19 cellular contexts compared by ENCODE assay signal in the genomic region with DNA sequence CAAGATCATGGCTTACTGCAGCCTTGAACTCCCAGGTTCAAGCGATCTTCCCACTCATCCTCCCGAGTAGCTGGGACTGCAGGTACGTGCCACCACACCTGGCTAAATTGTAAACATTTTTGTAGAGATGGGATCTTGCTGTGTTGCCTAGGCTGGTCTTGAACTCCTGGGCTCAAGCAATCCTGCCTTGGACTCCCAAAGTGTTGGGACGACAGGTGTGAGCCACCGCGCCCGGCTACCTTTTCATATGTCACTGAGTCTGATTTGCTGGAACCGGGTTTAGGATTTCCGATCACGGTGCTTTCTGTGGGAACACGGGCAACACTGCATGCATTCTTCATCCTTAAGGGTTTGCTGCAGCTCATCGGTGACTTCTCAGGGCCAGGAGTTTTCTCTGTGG. TPM values are rescaled to one million over a fixed set of nuclear protein-coding genes. Genes with fewer than 3 reads are reported as not detected.
"Had no signal": no experiment of that assay in that cellular context is flagged by ENCODE, and none has a peak within 500 bp of the region (broad histone marks: within the 10 kb centered on the region; RNA-seq: fewer than 3 reads in every experiment).

No MANE protein-coding gene starts in this region.

- H3K4me1 ChIP-seq: left ventricle myocardium inferior, prostate gland, tibial nerve, uterus had no signal

- DNase-seq: activated CD4-positive, alpha-beta T cell treated with anti-CD3 and anti-CD28 coated beads, Interleukin-2, amount 50 U/mL, for 1 hour; activated CD4-positive, CD25-positive, alpha-beta regulatory T cell; effector memory CD8-positive, alpha-beta T cell; hippocampal formation; left ventricle myocardium inferior; natural killer cell; stimulated activated naive CD8-positive, alpha-beta T cell treated with anti-CD3 and anti-CD28 coated beads, Interleukin-15, amount 100 ng/mL, for 72 hours; T-helper 1 cell; T-helper 9 cell had no signal

- ATAC-seq: activated naive CD4-positive, alpha-beta T cell treated with anti-CD3 and anti-CD28 coated beads, Interleukin-2, amount 50 U/mL, for 72 hours; effector memory CD8-positive, alpha-beta T cell; natural killer cell; stimulated activated effector memory CD8-positive, alpha-beta T cell treated with anti-CD3 and anti-CD28 coated beads, Interleukin-12 subunit alpha, Interleukin-12 subunit beta, amount 100 ng/mL, for 72 hours; stimulated activated naive CD8-positive, alpha-beta T cell treated with anti-CD3 and anti-CD28 coated beads, Interleukin-15, amount 100 ng/mL, for 72 hours had no signal

- H3K9me3 ChIP-seq: esophagus muscularis mucosa, left ventricle myocardium inferior, prostate gland, tibial nerve, uterus had no signal

- H3K9me3 Mint-ChIP-seq: activated naive CD4-positive, alpha-beta T cell treated with anti-CD3 and anti-CD28 coated beads, Interleukin-2, amount 50 U/mL, for 72 hours; activated T-helper 1 cell treated with anti-CD3 and anti-CD28 coated beads, Interleukin-12 subunit alpha, Interleukin-12 subunit beta, Interleukin-2, Interleukin-4 antibody, amounts not matched to agents 30 ng/mL and 10 ng/mL and 1 ng/mL, durations not matched to agents 14 hours and 24 hours and 36 hours; mesothelial cell of epicardium; natural killer cell; stimulated activated effector memory CD8-positive, alpha-beta T cell treated with anti-CD3 and anti-CD28 coated beads, Interleukin-12 subunit alpha, Interleukin-12 subunit beta, amount 100 ng/mL, for 72 hours; stimulated activated naive CD8-positive, alpha-beta T cell treated with anti-CD3 and anti-CD28 coated beads, Interleukin-15, amount 100 ng/mL, for 72 hours had no signal

- H3K36me3 ChIP-seq: esophagus muscularis mucosa, left ventricle myocardium inferior, prostate gland, tibial nerve, uterus had no signal

- H3K4me3 Mint-ChIP-seq: activated T-helper 1 cell treated with anti-CD3 and anti-CD28 coated beads, Interleukin-12 subunit alpha, Interleukin-12 subunit beta, Interleukin-2, Interleukin-4 antibody, amounts not matched to agents 30 ng/mL and 10 ng/mL and 1 ng/mL, durations not matched to agents 14 hours and 24 hours and 36 hours; effector memory CD8-positive, alpha-beta T cell; mesothelial cell of epicardium; natural killer cell; stimulated activated effector memory CD8-positive, alpha-beta T cell treated with anti-CD3 and anti-CD28 coated beads, Interleukin-12 subunit alpha, Interleukin-12 subunit beta, amount 100 ng/mL, for 72 hours; stimulated activated naive CD8-positive, alpha-beta T cell treated with anti-CD3 and anti-CD28 coated beads, Interleukin-15, amount 100 ng/mL, for 72 hours had no signal

- H3K27ac ChIP-seq: esophagus muscularis mucosa, left ventricle myocardium inferior, prostate gland, tibial nerve, uterus had no signal

- H3K27ac Mint-ChIP-seq: activated naive CD4-positive, alpha-beta T cell treated with anti-CD3 and anti-CD28 coated beads, Interleukin-2, amount 50 U/mL, for 72 hours; activated T-helper 1 cell treated with anti-CD3 and anti-CD28 coated beads, Interleukin-12 subunit alpha, Interleukin-12 subunit beta, Interleukin-2, Interleukin-4 antibody, amounts not matched to agents 30 ng/mL and 10 ng/mL and 1 ng/mL, durations not matched to agents 14 hours and 24 hours and 36 hours; mesothelial cell of epicardium; stimulated activated effector memory CD8-positive, alpha-beta T cell treated with anti-CD3 and anti-CD28 coated beads, Interleukin-12 subunit alpha, Interleukin-12 subunit beta, amount 100 ng/mL, for 72 hours; stimulated activated naive CD8-positive, alpha-beta T cell treated with anti-CD3 and anti-CD28 coated beads, Interleukin-15, amount 100 ng/mL, for 72 hours had no signal

- H3K4me3 ChIP-seq: esophagus muscularis mucosa, left ventricle myocardium inferior, prostate gland, tibial nerve, uterus had no signal

- H3K27me3 ChIP-seq: uterus had no signal

- H3K4me1 Mint-ChIP-seq: mesothelial cell of epicardium had no signal

- H3K36me3 Mint-ChIP-seq: activated naive CD4-positive, alpha-beta T cell treated with anti-CD3 and anti-CD28 coated beads, Interleukin-2, amount 50 U/mL, for 72 hours; brain; mesothelial cell of epicardium; natural killer cell; stimulated activated effector memory CD8-positive, alpha-beta T cell treated with anti-CD3 and anti-CD28 coated beads, Interleukin-12 subunit alpha, Interleukin-12 subunit beta, amount 100 ng/mL, for 72 hours had no signal

RNA-seq across cellular contexts. Expression of gene PCBP3, which starts 32.2 kb away (rescaled TPM):
- total RNA-seq: lung microvascular endothelial cell had no signal
